24 cellular contexts compared by ENCODE assay signal in the genomic region with DNA sequence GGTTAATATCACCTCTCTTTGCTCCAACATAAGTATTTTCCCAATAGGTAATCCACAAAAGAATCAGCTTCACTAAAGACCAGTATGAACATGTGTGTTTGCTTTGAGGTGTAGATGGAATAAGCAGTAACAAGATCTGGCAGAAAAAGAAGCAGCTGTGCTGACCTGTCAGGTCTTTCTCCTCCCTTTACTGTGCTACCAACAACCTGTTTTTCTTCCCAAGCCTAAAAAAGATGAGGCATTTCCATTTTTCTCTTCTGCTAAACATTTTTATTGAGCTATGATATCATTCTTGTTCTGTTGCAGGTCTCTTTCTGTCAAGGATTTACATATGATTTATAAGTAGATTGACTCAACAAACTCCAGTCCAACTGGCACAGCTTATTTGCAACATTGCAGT.
"Had no signal": no experiment of that assay in that cellular context is flagged by ENCODE, and none has a peak within 500 bp of the region (broad histone marks: within the 10 kb centered on the region; RNA-seq: fewer than 3 reads in every experiment).

No MANE protein-coding gene starts in this region.

- H3K27me3 ChIP-seq: ovary, stomach, testis, thyroid gland, transverse colon, upper lobe of left lung, vagina had no signal

- H3K27ac ChIP-seq: left ventricle myocardium inferior, ovary, stomach, testis, thyroid gland, transverse colon, upper lobe of left lung, vagina had no signal

- DNase-seq: hypothalamus; immature natural killer cell; left ventricle myocardium inferior; midbrain; mucosa of descending colon; naive thymus-derived CD4-positive, alpha-beta T cell; ovary; right cardiac atrium; stimulated activated CD4-positive, alpha-beta T cell treated with anti-CD3 and anti-CD28 coated beads, Interleukin-12 subunit alpha, Interleukin-12 subunit beta, amount 100 ng/mL, for 4 hours; stimulated activated CD4-positive, alpha-beta T cell treated with anti-CD3 and anti-CD28 coated beads, Interleukin-15, amount 100 ng/mL, for 24 hours; stimulated activated CD4-positive, alpha-beta T cell treated with anti-CD3 and anti-CD28 coated beads, Interleukin-2, amount 100 ng/mL, for 24 hours; stimulated activated CD4-positive, alpha-beta T cell treated with anti-CD3 and anti-CD28 coated beads, Interleukin-4, amount 100 ng/mL, for 1 hour; stimulated activated naive B cell treated with anti-CD40 and anti-IgM and Interleukin-4, amounts not matched to agents 10 μg/mL and 1 μg/mL and 100 μg/mL, for 72 hours; stimulated activated naive CD8-positive, alpha-beta T cell treated with anti-CD3 and anti-CD28 coated beads, Interleukin-15, Interleukin-2, amounts not matched to agents 100 U/mL and 50 U/mL, for 24 hours; stomach; testis; thyroid gland; transverse colon; upper lobe of left lung had no signal

- H3K4me1 ChIP-seq: left ventricle myocardium inferior, stomach, testis, thyroid gland, transverse colon, upper lobe of left lung had no signal

- H3K9me3 ChIP-seq: ovary, testis, thyroid gland, transverse colon had no signal

- ATAC-seq: mucosa of descending colon; naive thymus-derived CD4-positive, alpha-beta T cell; natural killer cell treated with Interleukin-12 subunit alpha and Interleukin-12 subunit beta and Interleukin-15 and Interleukin-18, amount 100 ng/mL, for 72 hours; right cardiac atrium; sciatic nerve; stimulated activated naive B cell treated with anti-CD40 and anti-IgM and Interleukin-4, amounts not matched to agents 10 μg/mL and 1 μg/mL and 100 μg/mL, for 72 hours; stimulated activated naive CD8-positive, alpha-beta T cell treated with anti-CD3 and anti-CD28 coated beads, Interleukin-15, Interleukin-2, amounts not matched to agents 100 U/mL and 50 U/mL, for 24 hours had no signal

- H3K4me3 ChIP-seq: left ventricle myocardium inferior, lung, mucosa of descending colon, ovary, skin epidermis, stomach, testis, thyroid gland, transverse colon, upper lobe of left lung, vagina had no signal

- H3K36me3 ChIP-seq: left ventricle myocardium inferior, ovary, stomach, thyroid gland, transverse colon, upper lobe of left lung, vagina had no signal
